Comparison of ENCODE assay signal across 2 cellular contexts in genomic region chr22:31620756-31621480, GRCh38.
A peak's percentile ranks its signal among the peaks of the same experiment; 100 is the strongest.
TF ChIP-seq lines count a peak whose summit lies in the region.

No MANE protein-coding gene starts in this region.

TF ChIP-seq in HEK293, 187 proteins besides CTCF, POLR2A, EP300 and RAD21:
- TF ChIP-seq ZFP41 (tag by site-specific recombination; IDR thresholded peaks at IDR 0.05; ENCODE audit: borderline replicate concordance) (no peak), FEZF1 (tag by site-specific recombination; IDR thresholded peaks at IDR 0.05) (no peak), ZNF473 (tag by site-specific recombination; IDR thresholded peaks at IDR 0.05) (no peak), ZNF624 (tag by site-specific recombination; IDR thresholded peaks at IDR 0.05) (no peak), GLIS2 (tag by site-specific recombination; IDR thresholded peaks at IDR 0.05) (0 out of 2 replicates have a peak, but pooled peaks have one; percentile 34), KLF7 (tag by site-specific recombination; IDR thresholded peaks at IDR 0.05; ENCODE audit: borderline replicate concordance) (no peak), ZNF561 (tag by site-specific recombination; IDR thresholded peaks at IDR 0.05; ENCODE audit: borderline replicate concordance) (no peak), ZNF19 (tag by site-specific recombination; IDR thresholded peaks at IDR 0.05; ENCODE audit: low read depth) (no peak)

TF ChIP-seq in GM12878, 131 proteins besides CTCF, POLR2A, EP300 and RAD21:
- TF ChIP-seq POLR2AphosphoS2 (IDR thresholded peaks at IDR 0.05; ENCODE audit: low read depth, low read length) (peak; percentile 46; the same call in 1 of the 2 replicates), PBX3 (IDR thresholded peaks at IDR 0.05; ENCODE audit: insufficient replicate concordance, low read depth, low read length) (no peak), ZBTB33 (IDR thresholded peaks at IDR 0.05) (no peak), KLF5 (IDR thresholded peaks at IDR 0.05; ENCODE audit: partially characterized antibody) (no peak), PAX5 (IDR thresholded peaks at IDR 0.05; ENCODE audit: borderline replicate concordance, low read depth, low read length) (no peak)
